9 cellular contexts compared by ENCODE assay signal in the genomic region with DNA sequence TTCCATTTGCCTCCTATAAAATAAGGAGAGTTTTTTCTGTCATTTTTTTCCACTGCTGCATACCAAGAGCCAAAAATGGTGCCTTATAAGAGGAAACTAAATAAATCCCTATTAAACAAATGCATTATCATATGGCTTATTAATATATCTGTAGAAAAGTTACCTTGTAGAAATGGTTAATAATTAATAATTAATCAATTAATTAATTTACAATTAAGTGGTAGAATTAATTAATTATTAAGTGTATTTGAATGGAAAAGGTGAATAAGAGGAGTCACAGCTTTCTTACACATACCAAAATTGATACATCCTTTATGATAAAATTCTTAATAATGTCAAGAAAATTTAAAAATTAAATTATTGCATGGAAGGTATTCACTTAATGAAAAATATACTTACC. TPM values are rescaled to one million over a fixed set of nuclear protein-coding genes. Genes with fewer than 3 reads are reported as not detected.
"Had no signal": no experiment of that assay in that cellular context is flagged by ENCODE, and none has a peak within 500 bp of the region (broad histone marks: within the 10 kb centered on the region; RNA-seq: fewer than 3 reads in every experiment).

No MANE protein-coding gene starts in this region.

- FAIRE-seq: H1, H54, HTR-8/SVneo had no signal

- DNase-seq: H9, HCEC 1CT, IMR-90, KBM-7 had no signal

- H3K27ac Mint-ChIP-seq: GM23338 had no signal

- H3K4me3 ChIP-seq: GM23338 had no signal

- H3K4me3 Mint-ChIP-seq: GM23338, H9 had no signal

- H3K4me2 ChIP-seq: GM23338 had no signal

- ATAC-seq: GM23338 had no signal

RNA-seq across cellular contexts. Expression of gene RGS18, which starts 35.6 kb away (rescaled TPM):
- total RNA-seq: GM23338, H1, H9, HT-29 had no signal
- polyA plus RNA-seq: GM23338, H1 had no signal
